ENCODE assay signal across 1 cellular context in the genomic region with DNA sequence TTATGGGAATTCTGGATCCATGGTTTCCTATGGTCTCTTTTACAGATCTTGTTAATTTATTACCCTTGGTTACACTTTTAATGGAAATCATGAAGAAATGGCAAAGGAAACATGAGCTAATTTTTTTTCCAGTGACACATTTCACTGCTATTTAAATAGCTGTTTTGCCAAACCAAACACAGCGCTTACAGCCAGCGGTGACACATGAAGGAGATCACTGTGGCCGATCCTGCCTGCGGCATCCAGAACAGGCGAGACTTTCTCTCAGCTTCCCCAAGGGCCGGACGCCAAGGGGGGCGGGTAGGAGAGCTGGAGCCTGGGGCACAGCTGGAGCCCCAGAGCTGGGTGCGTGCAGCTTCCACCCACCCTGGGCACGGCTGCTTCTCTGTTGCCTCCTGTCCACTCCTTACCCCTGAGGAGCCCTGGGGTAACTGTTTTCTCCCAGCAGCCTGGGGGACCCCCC.
TF ChIP-seq lines count a peak whose summit lies in the region.

No MANE protein-coding gene starts in this region.

TF ChIP-seq in IMR-90, 13 proteins besides CTCF, POLR2A, EP300 and RAD21 (continued from another document):
- TF ChIP-seq MAZ (IDR thresholded peaks at IDR 0.05; ENCODE audit: borderline replicate concordance, low read depth, low read length) (peak; percentile 74), BHLHE40 (IDR thresholded peaks at IDR 0.05; ENCODE audit: low read depth, low read length) (peak; percentile 56), RCOR1 (IDR thresholded peaks at IDR 0.05; ENCODE audit: insufficient replicate concordance, low read length) (peak; percentile 40), RFX5 (IDR thresholded peaks at IDR 0.05; ENCODE audit: low read depth, low read length) (no peak), CEBPB (IDR thresholded peaks at IDR 0.05; ENCODE audit: low read depth, low read length) (peak; percentile 46; the same call in 1 of the 2 replicates), CHD1 (IDR thresholded peaks at IDR 0.05; ENCODE audit: low read depth, low read length) (no peak), FOS (IDR thresholded peaks at IDR 0.05; ENCODE audit: low read depth, low read length) (peak; percentile 79), ELK1 (IDR thresholded peaks at IDR 0.05; ENCODE audit: borderline replicate concordance, low read depth, low read length) (no peak)
